1 cellular context compared by ENCODE assay signal in genomic region chr14:95741051-95741490, GRCh38.
TF ChIP-seq lines count a peak whose summit lies in the region.

No MANE protein-coding gene starts in this region.

TF ChIP-seq in HEK293, 187 proteins besides CTCF, POLR2A, EP300 and RAD21 (continued from another document):
- TF ChIP-seq, protein P1, sequence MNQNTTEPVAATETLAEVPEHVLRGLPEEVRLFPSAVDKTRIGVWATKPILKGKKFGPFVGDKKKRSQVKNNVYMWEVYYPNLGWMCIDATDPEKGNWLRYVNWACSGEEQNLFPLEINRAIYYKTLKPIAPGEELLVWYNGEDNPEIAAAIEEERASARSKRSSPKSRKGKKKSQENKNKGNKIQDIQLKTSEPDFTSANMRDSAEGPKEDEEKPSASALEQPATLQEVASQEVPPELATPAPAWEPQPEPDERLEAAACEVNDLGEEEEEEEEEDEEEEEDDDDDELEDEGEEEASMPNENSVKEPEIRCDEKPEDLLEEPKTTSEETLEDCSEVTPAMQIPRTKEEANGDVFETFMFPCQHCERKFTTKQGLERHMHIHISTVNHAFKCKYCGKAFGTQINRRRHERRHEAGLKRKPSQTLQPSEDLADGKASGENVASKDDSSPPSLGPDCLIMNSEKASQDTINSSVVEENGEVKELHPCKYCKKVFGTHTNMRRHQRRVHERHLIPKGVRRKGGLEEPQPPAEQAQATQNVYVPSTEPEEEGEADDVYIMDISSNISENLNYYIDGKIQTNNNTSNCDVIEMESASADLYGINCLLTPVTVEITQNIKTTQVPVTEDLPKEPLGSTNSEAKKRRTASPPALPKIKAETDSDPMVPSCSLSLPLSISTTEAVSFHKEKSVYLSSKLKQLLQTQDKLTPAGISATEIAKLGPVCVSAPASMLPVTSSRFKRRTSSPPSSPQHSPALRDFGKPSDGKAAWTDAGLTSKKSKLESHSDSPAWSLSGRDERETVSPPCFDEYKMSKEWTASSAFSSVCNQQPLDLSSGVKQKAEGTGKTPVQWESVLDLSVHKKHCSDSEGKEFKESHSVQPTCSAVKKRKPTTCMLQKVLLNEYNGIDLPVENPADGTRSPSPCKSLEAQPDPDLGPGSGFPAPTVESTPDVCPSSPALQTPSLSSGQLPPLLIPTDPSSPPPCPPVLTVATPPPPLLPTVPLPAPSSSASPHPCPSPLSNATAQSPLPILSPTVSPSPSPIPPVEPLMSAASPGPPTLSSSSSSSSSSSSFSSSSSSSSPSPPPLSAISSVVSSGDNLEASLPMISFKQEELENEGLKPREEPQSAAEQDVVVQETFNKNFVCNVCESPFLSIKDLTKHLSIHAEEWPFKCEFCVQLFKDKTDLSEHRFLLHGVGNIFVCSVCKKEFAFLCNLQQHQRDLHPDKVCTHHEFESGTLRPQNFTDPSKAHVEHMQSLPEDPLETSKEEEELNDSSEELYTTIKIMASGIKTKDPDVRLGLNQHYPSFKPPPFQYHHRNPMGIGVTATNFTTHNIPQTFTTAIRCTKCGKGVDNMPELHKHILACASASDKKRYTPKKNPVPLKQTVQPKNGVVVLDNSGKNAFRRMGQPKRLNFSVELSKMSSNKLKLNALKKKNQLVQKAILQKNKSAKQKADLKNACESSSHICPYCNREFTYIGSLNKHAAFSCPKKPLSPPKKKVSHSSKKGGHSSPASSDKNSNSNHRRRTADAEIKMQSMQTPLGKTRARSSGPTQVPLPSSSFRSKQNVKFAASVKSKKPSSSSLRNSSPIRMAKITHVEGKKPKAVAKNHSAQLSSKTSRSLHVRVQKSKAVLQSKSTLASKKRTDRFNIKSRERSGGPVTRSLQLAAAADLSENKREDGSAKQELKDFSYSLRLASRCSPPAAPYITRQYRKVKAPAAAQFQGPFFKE (tag by site-specific recombination; IDR thresholded peaks at IDR 0.05; ENCODE audit: borderline replicate concordance): no peak
- TF ChIP-seq SETDB1 (IDR thresholded peaks at IDR 0.05; ENCODE audit: insufficient read length, low read length) (peak; percentile 27), EGR2 (tag by site-specific recombination; IDR thresholded peaks at IDR 0.05; ENCODE audit: low read depth) (no peak), IKZF3 (tag by site-specific recombination; IDR thresholded peaks at IDR 0.05) (no peak), ZBTB17 (tag by site-specific recombination; IDR thresholded peaks at IDR 0.05) (peak; percentile 82), ZXDB (tag by site-specific recombination; IDR thresholded peaks at IDR 0.05) (peak; percentile 38; the same call in 1 of the 2 replicates), KLF8 (tag by site-specific recombination; IDR thresholded peaks at IDR 0.05) (peak; percentile 36; the same call in 1 of the 2 replicates), GLIS2 (tag by site-specific recombination; IDR thresholded peaks at IDR 0.05) (peak; percentile 30; the same call in 1 of the 2 replicates)
- TF ChIP-seq, protein P2, sequence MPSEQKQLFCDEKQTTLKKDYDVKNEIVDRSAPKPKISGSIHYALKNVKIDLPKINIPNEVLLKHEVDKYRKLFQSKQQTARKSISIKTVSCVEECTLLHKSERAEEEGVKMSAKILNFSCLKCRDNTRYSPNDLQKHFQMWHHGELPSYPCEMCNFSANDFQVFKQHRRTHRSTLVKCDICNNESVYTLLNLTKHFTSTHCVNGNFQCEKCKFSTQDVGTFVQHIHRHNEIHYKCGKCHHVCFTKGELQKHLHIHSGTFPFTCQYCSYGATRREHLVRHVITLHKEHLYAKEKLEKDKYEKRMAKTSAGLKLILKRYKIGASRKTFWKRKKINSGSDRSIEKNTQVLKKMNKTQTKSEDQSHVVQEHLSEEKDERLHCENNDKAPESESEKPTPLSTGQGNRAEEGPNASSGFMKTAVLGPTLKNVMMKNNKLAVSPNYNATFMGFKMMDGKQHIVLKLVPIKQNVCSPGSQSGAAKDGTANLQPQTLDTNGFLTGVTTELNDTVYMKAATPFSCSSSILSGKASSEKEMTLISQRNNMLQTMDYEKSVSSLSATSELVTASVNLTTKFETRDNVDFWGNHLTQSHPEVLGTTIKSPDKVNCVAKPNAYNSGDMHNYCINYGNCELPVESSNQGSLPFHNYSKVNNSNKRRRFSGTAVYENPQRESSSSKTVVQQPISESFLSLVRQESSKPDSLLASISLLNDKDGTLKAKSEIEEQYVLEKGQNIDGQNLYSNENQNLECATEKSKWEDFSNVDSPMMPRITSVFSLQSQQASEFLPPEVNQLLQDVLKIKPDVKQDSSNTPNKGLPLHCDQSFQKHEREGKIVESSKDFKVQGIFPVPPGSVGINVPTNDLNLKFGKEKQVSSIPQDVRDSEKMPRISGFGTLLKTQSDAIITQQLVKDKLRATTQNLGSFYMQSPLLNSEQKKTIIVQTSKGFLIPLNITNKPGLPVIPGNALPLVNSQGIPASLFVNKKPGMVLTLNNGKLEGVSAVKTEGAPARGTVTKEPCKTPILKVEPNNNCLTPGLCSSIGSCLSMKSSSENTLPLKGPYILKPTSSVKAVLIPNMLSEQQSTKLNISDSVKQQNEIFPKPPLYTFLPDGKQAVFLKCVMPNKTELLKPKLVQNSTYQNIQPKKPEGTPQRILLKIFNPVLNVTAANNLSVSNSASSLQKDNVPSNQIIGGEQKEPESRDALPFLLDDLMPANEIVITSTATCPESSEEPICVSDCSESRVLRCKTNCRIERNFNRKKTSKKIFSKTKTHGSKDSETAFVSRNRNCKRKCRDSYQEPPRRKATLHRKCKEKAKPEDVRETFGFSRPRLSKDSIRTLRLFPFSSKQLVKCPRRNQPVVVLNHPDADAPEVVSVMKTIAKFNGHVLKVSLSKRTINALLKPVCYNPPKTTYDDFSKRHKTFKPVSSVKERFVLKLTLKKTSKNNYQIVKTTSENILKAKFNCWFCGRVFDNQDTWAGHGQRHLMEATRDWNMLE (tag by site-specific recombination; conservative IDR thresholded peaks at IDR 0.05; ENCODE audit: low read depth): peak; percentile 34; the same call in 1 of the 2 replicates
TF ChIP-seq in HEK293: peak in this region for 28.
